In the genomic region with DNA sequence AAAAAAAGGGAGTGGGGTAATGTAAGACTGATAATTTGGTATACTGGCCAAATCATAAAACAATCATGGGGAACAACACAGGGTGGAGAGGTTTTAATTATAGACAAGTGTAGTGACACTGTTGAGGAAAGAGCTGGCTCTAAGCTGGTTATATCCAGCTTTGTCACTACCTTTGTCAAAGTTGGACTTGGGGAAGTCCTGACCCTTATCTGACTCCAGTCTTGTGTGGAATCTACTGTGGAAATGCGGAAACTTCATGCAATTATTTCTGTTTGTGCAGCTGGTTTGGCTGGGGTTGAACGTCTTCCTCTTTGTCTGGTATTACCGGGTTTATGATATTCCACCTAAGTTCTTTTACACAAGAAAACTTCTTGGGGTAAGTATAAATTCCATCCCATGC, we compare ENCODE assay signal across 20 cellular contexts. TPM values are rescaled to one million over a fixed set of nuclear protein-coding genes. Genes with fewer than 3 reads are reported as not detected.
DNase-seq lines count a peak whose midpoint lies in the region; ATAC-seq and TF ChIP-seq lines count a peak whose summit lies in the region.
"Had no signal": no experiment of that assay in that cellular context is flagged by ENCODE, and none has a peak within 500 bp of the region (broad histone marks: within the 10 kb centered on the region; RNA-seq: fewer than 3 reads in every experiment).

No MANE protein-coding gene starts in this region.

- TF ChIP-seq POLR2A in NB4 (IDR thresholded peaks at IDR 0.05; ENCODE audit: extremely low read depth, insufficient read length) = no peak

- no peaks in the 10 kb centered on the region; the same call in 1 of the 2 replicates for H3K27me3 Mint-ChIP-seq in HFFc6 (ENCODE audit: insufficient read depth)
- H3K27me3 Mint-ChIP-seq: activated CD4-positive, alpha-beta T cell treated with anti-CD3 and anti-CD28 coated beads for 36 hours had no signal

- no peak overlapping the region for H3K4me3 Mint-ChIP-seq in HFFc6
- H3K4me3 Mint-ChIP-seq: activated CD4-positive, alpha-beta T cell treated with anti-CD3 and anti-CD28 coated beads for 36 hours; activated naive CD4-positive, alpha-beta T cell treated with anti-CD3 and anti-CD28 coated beads for 36 hours; nephron progenitor cell had no signal

- TF ChIP-seq CTCF in NB4 (IDR thresholded peaks at IDR 0.05; ENCODE audit: low read depth, low read length) = no peak
- TF ChIP-seq CTCF in mucosa of descending colon (IDR thresholded peaks at IDR 0.05) = no peak
- no peak for TF ChIP-seq CTCF in GM13977 (IDR thresholded peaks at IDR 0.05; ENCODE audit: extremely low read depth, insufficient read depth, missing control alignments)
- no peak for TF ChIP-seq CTCF in HFFc6 (IDR thresholded peaks at IDR 0.05)

- ATAC-seq in GM18873 (IDR thresholded peaks at IDR 0.05; ENCODE audit: low FRiP score, unreplicated experiment) (peak; percentile 10), mucosa of descending colon (peak; percentile 87), GM19397 (IDR thresholded peaks at IDR 0.05; ENCODE audit: unreplicated experiment) (no peak)
- ATAC-seq: activated CD4-positive, alpha-beta T cell treated with anti-CD3 and anti-CD28 coated beads for 36 hours; gastroesophageal sphincter; stimulated activated naive CD8-positive, alpha-beta T cell treated with anti-CD3 and anti-CD28 coated beads, Interleukin-15, Interleukin-2, amounts not matched to agents 100 U/mL and 50 U/mL, for 24 hours had no signal

- H3K36me3 Mint-ChIP-seq in HFFc6 (ENCODE audit: low read depth) = no peaks in the 10 kb centered on the region

- H3K9me3 ChIP-seq in mucosa of descending colon = no peaks in the 10 kb centered on the region
- H3K9me3 ChIP-seq: Caco-2, gastroesophageal sphincter had no signal

- no peaks in the 10 kb centered on the region for H3K4me1 ChIP-seq in mucosa of descending colon (ENCODE audit: low read depth)
- H3K4me1 ChIP-seq: Caco-2, gastroesophageal sphincter had no signal

- no peak overlapping the region for H3K27ac Mint-ChIP-seq in HFFc6
- H3K27ac Mint-ChIP-seq: activated CD4-positive, alpha-beta T cell treated with anti-CD3 and anti-CD28 coated beads for 36 hours; activated naive CD4-positive, alpha-beta T cell treated with anti-CD3 and anti-CD28 coated beads for 36 hours; nephron progenitor cell had no signal

- H3K36me3 ChIP-seq in mucosa of descending colon (ENCODE audit: low read depth) = no peaks in the 10 kb centered on the region
- H3K36me3 ChIP-seq: gastroesophageal sphincter had no signal

- DNase-seq in CD1c-positive myeloid dendritic cell (ENCODE audit: extremely low spot score) (peak; percentile 63), NB4 (ENCODE audit: low read depth) (no peak), mucosa of descending colon (peak in 1 of 3 donors; percentile 16), GM13977 (ENCODE audit: low spot score) (no peak), NCI-H510A (lab: John Stamatoyannopoulos, UW) (no peak), HFFc6 (no peak)
- DNase-seq: activated CD4-positive, alpha-beta T cell treated with anti-CD3 and anti-CD28 coated beads for 36 hours; activated CD8-positive, alpha-beta memory T cell treated with anti-CD3 and anti-CD28 coated beads, Interleukin-2, amount 50 U/mL, for 48 hours; activated naive CD4-positive, alpha-beta T cell treated with anti-CD3 and anti-CD28 coated beads for 36 hours; Caco-2; NCI-H1694 treated with DMSO at 0.1 percent for 48 hours; NCI-H446; nephron progenitor cell; OCI-M1; stimulated activated naive CD8-positive, alpha-beta T cell treated with anti-CD3 and anti-CD28 coated beads, Interleukin-15, Interleukin-2, amounts not matched to agents 100 U/mL and 50 U/mL, for 24 hours; T-helper 9 cell had no signal

- H3K9me3 Mint-ChIP-seq in HFFc6 = no peaks in the 10 kb centered on the region
- H3K9me3 Mint-ChIP-seq: activated naive CD4-positive, alpha-beta T cell treated with anti-CD3 and anti-CD28 coated beads for 36 hours; nephron progenitor cell had no signal

- intact Hi-C loops in mucosa of descending colon (cut with DNase I, micrococcal nuclease) = no loop called here

- no peaks in the 10 kb centered on the region for H3K4me1 Mint-ChIP-seq in HFFc6 (ENCODE audit: low read depth)
- H3K4me1 Mint-ChIP-seq: nephron progenitor cell had no signal

- peak overlapping the region; percentile 71 for H3K4me3 ChIP-seq in NB4 (ENCODE audit: low read depth, low read length)
- H3K4me3 ChIP-seq in mucosa of descending colon = no peak overlapping the region
- H3K4me3 ChIP-seq: gastroesophageal sphincter had no signal

- in situ Hi-C loops in GM13977 (cut with MboI; ENCODE audit: low pct_unique_long_range_greater_than_20kb, low sequenced_read_pairs, unreplicated experiment) = no loop called here

RNA-seq across cellular contexts. Expression of gene CYBB, which starts 1.9 kb away (rescaled TPM):
- 10 to 100 TPM in 2 of 3 donors, 1 to 10 TPM in 1; 9.7 to 35.4 (median 30.0) TPM for total RNA-seq in mucosa of descending colon
- total RNA-seq in HFFc6 (2021; fragmentation: NEBNext Ultra II Directional; extraction: Animal tissue kit (Norgen Biotek cat#: 25700)) = not detected
- total RNA-seq: activated CD4-positive, alpha-beta T cell treated with anti-CD3 and anti-CD28 coated beads for 36 hours; lung microvascular endothelial cell had no signal

Comparison
In these comparisons a context has a peak if more than half of its experiments do, and no peak if none do; other contexts are left out.
1. RNA of gene CYBB, which starts 1.9 kb away (total RNA-seq): 9.7 to 35.4 TPM in mucosa of descending colon; not detected in HFFc6; every median in the first group is over 10 times any median in the second.